In genomic region chr2:177543007-177543760, GRCh38 we compare ENCODE assay signal across 13 cellular contexts.
DNase-seq lines count a peak whose midpoint lies in the region; ATAC-seq and FAIRE-seq lines count a peak whose summit lies in the region.
"Had no signal": no experiment of that assay in that cellular context is flagged by ENCODE, and none has a peak within 500 bp of the region (broad histone marks: within the 10 kb centered on the region; RNA-seq: fewer than 3 reads in every experiment).

No MANE protein-coding gene starts in this region.

- H3K4me1 ChIP-seq in right cardiac atrium (ENCODE audit: control insufficient read depth, insufficient read depth, low read length) = peaks cover 2% of the 10 kb centered on the region

- H3K4me3 ChIP-seq in right cardiac atrium (ENCODE audit: low read length) = no peak overlapping the region
- H3K4me3 ChIP-seq: BLaER1 had no signal

- no peak overlapping the region for H3K27ac ChIP-seq in right cardiac atrium (ENCODE audit: low read length)
- H3K27ac ChIP-seq: BLaER1 had no signal

- intact Hi-C loops in left ventricle myocardium superior (cut with micrococcal nuclease) (no loop called here), cardiac septum (cut with DNase I) (no loop called here), right cardiac atrium (cut with DNase I) (no loop called here)

- H3K9me3 ChIP-seq in right cardiac atrium (ENCODE audit: control insufficient read depth, low read length) = no peaks in the 10 kb centered on the region

- H3K27me3 ChIP-seq in right cardiac atrium (ENCODE audit: control insufficient read depth, insufficient read depth) = no peaks in the 10 kb centered on the region
- H3K27me3 ChIP-seq: BLaER1 had no signal

- 47% methylated on average over 6 of the region's 6 CpGs for WGBS in right cardiac atrium

- ATAC-seq in left ventricle myocardium superior (peak; percentile 66), right cardiac atrium (peak; percentile 69 to 70), HG03521 (IDR thresholded peaks at IDR 0.05; ENCODE audit: unreplicated experiment) (no peak)
- ATAC-seq: stimulated activated effector memory CD8-positive, alpha-beta T cell treated with anti-CD3 and anti-CD28 coated beads, Interleukin-12 subunit alpha, Interleukin-12 subunit beta, amount 100 ng/mL, for 72 hours had no signal

- FAIRE-seq in GM19239 (lab: Jason Lieb, UNC) = no peak

- DNase-seq in left ventricle myocardium superior (no peak), cardiac septum (ENCODE audit: low spot score) (no peak), amniotic epithelial cell (ENCODE audit: low read depth) (peak; percentile 85), right cardiac atrium (peak; percentile 25 to 58 (median 36)), DMS114 treated with DMSO at 0.1 percent for 48 hours (lab: John Stamatoyannopoulos, UW; ENCODE audit: unreplicated experiment) (no peak), GM19239 (ENCODE audit: insufficient read length, low spot score) (no peak)
- no peak for DNase-seq in activated CD8-positive, alpha-beta memory T cell treated with anti-CD3 and anti-CD28 coated beads, Interleukin-2, amount 50 U/mL, for 48 hours
- DNase-seq: anterior cingulate cortex, midbrain, NCI-H510A treated with DMSO at 0.1 percent for 48 hours had no signal

Comparison
In these comparisons a context has a peak if more than half of its experiments do, and no peak if none do; other contexts are left out.
1. DNase-seq: peak in amniotic epithelial cell (single experiment) and right cardiac atrium (3 of 3); none in left ventricle myocardium superior (single experiment), cardiac septum (single experiment), DMS114 treated with DMSO at 0.1 percent for 48 hours (single experiment), GM19239 (single experiment) and activated CD8-positive, alpha-beta memory T cell treated with anti-CD3 and anti-CD28 coated beads, Interleukin-2, amount 50 U/mL, for 48 hours (single experiment).